Comparison of ENCODE assay signal across 24 cellular contexts in genomic region chr14:33515899-33516298, GRCh38.
"Had no signal": no experiment of that assay in that cellular context is flagged by ENCODE, and none has a peak within 500 bp of the region (broad histone marks: within the 10 kb centered on the region; RNA-seq: fewer than 3 reads in every experiment).

No MANE protein-coding gene starts in this region.

- FAIRE-seq: endometrium, frontal cortex, islet of Langerhans, keratinocyte had no signal

- H3K4me2 ChIP-seq: hepatocyte had no signal

- H3K79me2 ChIP-seq: hepatocyte had no signal

- H3K36me3 Mint-ChIP-seq: mesothelial cell of epicardium; naive B cell; naive thymus-derived CD8-positive, alpha-beta T cell had no signal

- H3K27ac Mint-ChIP-seq: dendritic cell treated with granulocyte-macrophage colony-stimulating factor and Interleukin-4, amounts not matched to agents 40 ng/mL and 50 ng/mL, for 4 days; effector memory CD8-positive, alpha-beta T cell; endodermal cell; mesothelial cell of epicardium; naive B cell; naive thymus-derived CD8-positive, alpha-beta T cell had no signal

- H3K27ac ChIP-seq: coronary artery, esophagus muscularis mucosa, foreskin keratinocyte, gastroesophageal sphincter, heart left ventricle, hepatocyte, left lung, lower lobe of right lung had no signal

- H3K9me3 ChIP-seq: esophagus muscularis mucosa, gastroesophageal sphincter, heart left ventricle, left lung, lower lobe of right lung, mucosa of descending colon had no signal

- H3K4me1 Mint-ChIP-seq: endodermal cell; naive B cell; naive thymus-derived CD8-positive, alpha-beta T cell had no signal

- ATAC-seq: effector memory CD8-positive, alpha-beta T cell; foreskin keratinocyte; gastroesophageal sphincter; heart left ventricle; left cardiac atrium; left lung; left ventricle myocardium superior; lower lobe of right lung; mucosa of descending colon; naive thymus-derived CD8-positive, alpha-beta T cell had no signal

- H2AFZ ChIP-seq: hepatocyte had no signal

- H3K27me3 ChIP-seq: esophagus muscularis mucosa, foreskin keratinocyte, gastroesophageal sphincter, heart left ventricle, hepatocyte, left lung had no signal

- H3K4me3 Mint-ChIP-seq: dendritic cell treated with granulocyte-macrophage colony-stimulating factor and Interleukin-4, amounts not matched to agents 40 ng/mL and 50 ng/mL, for 4 days; effector memory CD8-positive, alpha-beta T cell; endodermal cell; mesothelial cell of epicardium; naive B cell; naive thymus-derived CD8-positive, alpha-beta T cell had no signal

- H3K27me3 Mint-ChIP-seq: dendritic cell treated with granulocyte-macrophage colony-stimulating factor and Interleukin-4, amounts not matched to agents 40 ng/mL and 50 ng/mL, for 4 days; effector memory CD8-positive, alpha-beta T cell; naive B cell had no signal

- H3K4me1 ChIP-seq: foreskin keratinocyte, heart left ventricle, left lung, lower lobe of right lung had no signal

- H3K9me3 Mint-ChIP-seq: dendritic cell treated with granulocyte-macrophage colony-stimulating factor and Interleukin-4, amounts not matched to agents 40 ng/mL and 50 ng/mL, for 4 days; endodermal cell; mesothelial cell of epicardium; naive B cell; naive thymus-derived CD8-positive, alpha-beta T cell had no signal

- H3K4me3 ChIP-seq: coronary artery, esophagus muscularis mucosa, gastroesophageal sphincter, heart left ventricle, hepatocyte, left lung, lower lobe of right lung, mucosa of descending colon had no signal

- DNase-seq: effector CD8-positive, alpha-beta T cell; effector memory CD8-positive, alpha-beta T cell; endodermal cell; foreskin keratinocyte; heart left ventricle; hypothalamus; left cardiac atrium; left lung; left ventricle myocardium superior; lower lobe of right lung; mesenchymal stem cell; mucosa of descending colon; naive B cell; naive thymus-derived CD8-positive, alpha-beta T cell had no signal

- H3K36me3 ChIP-seq: esophagus muscularis mucosa, gastroesophageal sphincter, heart left ventricle, left lung, lower lobe of right lung had no signal
